Comparison of ENCODE assay signal across 33 cellular contexts in the genomic region with DNA sequence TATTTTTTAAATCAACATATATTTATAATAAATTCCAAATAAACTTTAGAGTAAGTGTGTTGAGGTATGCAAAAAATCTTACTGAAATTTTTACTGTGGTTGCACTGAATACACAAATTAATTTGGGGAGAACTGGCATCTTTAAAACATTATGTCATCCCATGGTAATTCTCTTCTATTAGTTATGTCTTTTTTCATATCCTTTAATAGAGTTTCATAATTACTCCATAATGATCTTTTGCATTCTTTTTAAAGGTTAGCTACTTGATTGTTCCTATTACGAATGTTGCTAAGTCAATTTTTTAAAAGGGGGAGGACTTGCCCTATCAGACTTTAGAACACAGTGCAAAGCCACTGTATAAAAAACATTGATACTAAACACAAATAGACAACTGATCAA.
"Had no signal": no experiment of that assay in that cellular context is flagged by ENCODE, and none has a peak within 500 bp of the region (broad histone marks: within the 10 kb centered on the region; RNA-seq: fewer than 3 reads in every experiment).

No MANE protein-coding gene starts in this region.

- H3K4me3 ChIP-seq: MG63 had no signal

- H3K27me3 ChIP-seq: MG63 had no signal

- H3K36me3 ChIP-seq: MG63 had no signal

- H3K9me3 ChIP-seq: MG63 had no signal

- DNase-seq: MG63, MM.1S, MV-4-11, NCI-H1048, NCI-H1092, NCI-H1092 treated with DMSO at 0.1 percent for 48 hours, NCI-H1105, NCI-H1105 treated with DMSO at 0.1 percent for 48 hours, NCI-H1417 treated with DMSO at 0.1 percent for 48 hours, NCI-H1436, NCI-H1436 treated with DMSO at 0.1 percent for 48 hours, NCI-H146, NCI-H1694, NCI-H1694 treated with DMSO at 0.1 percent for 48 hours, NCI-H187, NCI-H187 treated with DMSO at 0.1 percent for 48 hours, NCI-H1930, NCI-H2029 treated with DMSO at 0.1 percent for 48 hours, NCI-H2081, NCI-H2081 treated with DMSO at 0.1 percent for 48 hours, NCI-H2107, NCI-H2171, NCI-H2171 treated with DMSO at 0.1 percent for 48 hours, NCI-H2227 treated with DMSO at 0.1 percent for 48 hours, NCI-H226, NCI-H345, NCI-H446, NCI-H446 treated with DMSO at 0.1 percent for 48 hours, NCI-H510A, NCI-H510A treated with DMSO at 0.1 percent for 48 hours, NCI-H524, NCI-H524 treated with DMSO at 0.1 percent for 48 hours, NCI-H526 had no signal
